Comparison of ENCODE assay signal across 24 cellular contexts in genomic region chr1:231070758-231071443, GRCh38.
"Had no signal": no experiment of that assay in that cellular context is flagged by ENCODE, and none has a peak within 500 bp of the region (broad histone marks: within the 10 kb centered on the region; RNA-seq: fewer than 3 reads in every experiment).

No MANE protein-coding gene starts in this region.

- H3K4me3 ChIP-seq: adrenal gland, cardiac muscle cell, dorsolateral prefrontal cortex, left lung, neural progenitor cell, ovary, psoas muscle, right lobe of liver, smooth muscle cell, suprapubic skin, transverse colon, vagina had no signal

- H3K4me2 ChIP-seq: neural progenitor cell, smooth muscle cell had no signal

- H3K36me3 ChIP-seq: adrenal gland, cardiac muscle cell, left lung, neural progenitor cell, ovary, right lobe of liver, suprapubic skin, transverse colon, vagina, WERI-Rb-1 had no signal

- H3K36me3 Mint-ChIP-seq: activated naive CD4-positive, alpha-beta T cell treated with anti-CD3 and anti-CD28 coated beads, Interleukin-2, amount 50 U/mL, for 72 hours; neural progenitor cell had no signal

- H2AFZ ChIP-seq: neural progenitor cell had no signal

- H3K9me3 Mint-ChIP-seq: activated naive CD4-positive, alpha-beta T cell treated with anti-CD3 and anti-CD28 coated beads, Interleukin-2, amount 50 U/mL, for 72 hours; activated T-helper 1 cell treated with anti-CD3 and anti-CD28 coated beads, Interleukin-12 subunit alpha, Interleukin-12 subunit beta, Interleukin-2, Interleukin-4 antibody, amounts not matched to agents 30 ng/mL and 10 ng/mL and 1 ng/mL, durations not matched to agents 14 hours and 24 hours and 36 hours; stimulated activated naive CD8-positive, alpha-beta T cell treated with anti-CD3 and anti-CD28 coated beads, Interleukin-15, amount 100 ng/mL, for 72 hours had no signal

- DNase-seq: activated CD4-positive, alpha-beta T cell treated with anti-CD3 and anti-CD28 coated beads, Interleukin-2, amount 50 U/mL, for 4 hours; activated gamma-delta T cell treated with Interleukin-2 at 50 U/mL for 16 hours; activated T-cell treated with anti-CD3 and anti-CD28 coated beads for 4 hours; adrenal gland; dorsolateral prefrontal cortex; foreskin keratinocyte; left lung; naive B cell; ovary; psoas muscle; right lobe of liver; stimulated activated CD4-positive, alpha-beta T cell treated with anti-CD3 and anti-CD28 coated beads, Interleukin-4, amount 100 ng/mL, for 1 hour; stimulated activated naive CD8-positive, alpha-beta T cell treated with anti-CD3 and anti-CD28 coated beads, Interleukin-15, amount 100 ng/mL, for 72 hours; T-helper 2 cell; transverse colon; WERI-Rb-1 had no signal

- H3K9me3 ChIP-seq: adrenal gland, left lung, ovary, psoas muscle, right lobe of liver, suprapubic skin, transverse colon, vagina had no signal

- H3K27me3 ChIP-seq: adrenal gland, cardiac muscle cell, dorsolateral prefrontal cortex, left lung, ovary, right lobe of liver, suprapubic skin, transverse colon, vagina had no signal

- H3K4me3 Mint-ChIP-seq: activated T-helper 1 cell treated with anti-CD3 and anti-CD28 coated beads, Interleukin-12 subunit alpha, Interleukin-12 subunit beta, Interleukin-2, Interleukin-4 antibody, amounts not matched to agents 30 ng/mL and 10 ng/mL and 1 ng/mL, durations not matched to agents 14 hours and 24 hours and 36 hours; naive B cell; neural progenitor cell; stimulated activated naive CD8-positive, alpha-beta T cell treated with anti-CD3 and anti-CD28 coated beads, Interleukin-15, amount 100 ng/mL, for 72 hours had no signal

- H3K27ac Mint-ChIP-seq: activated naive CD4-positive, alpha-beta T cell treated with anti-CD3 and anti-CD28 coated beads, Interleukin-2, amount 50 U/mL, for 72 hours; activated T-helper 1 cell treated with anti-CD3 and anti-CD28 coated beads, Interleukin-12 subunit alpha, Interleukin-12 subunit beta, Interleukin-2, Interleukin-4 antibody, amounts not matched to agents 30 ng/mL and 10 ng/mL and 1 ng/mL, durations not matched to agents 14 hours and 24 hours and 36 hours; neural progenitor cell; stimulated activated naive CD8-positive, alpha-beta T cell treated with anti-CD3 and anti-CD28 coated beads, Interleukin-15, amount 100 ng/mL, for 72 hours had no signal

- H3K9ac ChIP-seq: neural progenitor cell had no signal

- ATAC-seq: activated naive CD4-positive, alpha-beta T cell treated with anti-CD3 and anti-CD28 coated beads, Interleukin-2, amount 50 U/mL, for 72 hours; foreskin keratinocyte; left lung; psoas muscle; right lobe of liver; stimulated activated naive CD8-positive, alpha-beta T cell treated with anti-CD3 and anti-CD28 coated beads, Interleukin-15, amount 100 ng/mL, for 72 hours had no signal

- H3K27ac ChIP-seq: adrenal gland, cardiac muscle cell, dorsolateral prefrontal cortex, epithelial cell of prostate, foreskin keratinocyte, left lung, neural progenitor cell, ovary, psoas muscle, right lobe of liver, suprapubic skin, transverse colon, vagina, WERI-Rb-1 had no signal

- H3K4me1 ChIP-seq: adrenal gland, foreskin keratinocyte, left lung, neural progenitor cell, psoas muscle, right lobe of liver, suprapubic skin, transverse colon had no signal

- H3K4me1 Mint-ChIP-seq: naive B cell; stimulated activated naive CD8-positive, alpha-beta T cell treated with anti-CD3 and anti-CD28 coated beads, Interleukin-15, amount 100 ng/mL, for 72 hours had no signal
